In genomic region chr18:59657012-59657411, GRCh38 we compare ENCODE assay signal across 15 cellular contexts.
"Had no signal": no experiment of that assay in that cellular context is flagged by ENCODE, and none has a peak within 500 bp of the region (broad histone marks: within the 10 kb centered on the region; RNA-seq: fewer than 3 reads in every experiment).

No MANE protein-coding gene starts in this region.

- DNase-seq: activated CD4-positive, alpha-beta T cell treated with anti-CD3 and anti-CD28 coated beads, Interleukin-2, amount 50 U/mL, for 4 hours; activated gamma-delta T cell; adrenal gland; foreskin melanocyte; kidney; left lung; occipital lobe; stimulated activated CD4-positive, alpha-beta T cell treated with anti-CD3 and anti-CD28 coated beads, Interleukin-12 subunit alpha, Interleukin-12 subunit beta, amount 100 ng/mL, for 4 hours; stimulated activated CD4-positive, alpha-beta T cell treated with anti-CD3 and anti-CD28 coated beads, Interleukin-2, amount 100 ng/mL, for 24 hours; stimulated activated naive CD4-positive, alpha-beta T cell treated with Interleukin-2 at 50 U/mL for 16 hours had no signal

- H3K4me3 ChIP-seq: adrenal gland, breast epithelium, coronary artery, left lung, tibial nerve had no signal

- ATAC-seq: activated naive CD4-positive, alpha-beta T cell treated with anti-CD3 and anti-CD28 coated beads, Interleukin-2, amount 50 U/mL, for 72 hours; left lung; natural killer cell treated with Interleukin-12 subunit alpha and Interleukin-12 subunit beta and Interleukin-15 and Interleukin-18, amount 100 ng/mL, for 72 hours had no signal
